In the genomic region with DNA sequence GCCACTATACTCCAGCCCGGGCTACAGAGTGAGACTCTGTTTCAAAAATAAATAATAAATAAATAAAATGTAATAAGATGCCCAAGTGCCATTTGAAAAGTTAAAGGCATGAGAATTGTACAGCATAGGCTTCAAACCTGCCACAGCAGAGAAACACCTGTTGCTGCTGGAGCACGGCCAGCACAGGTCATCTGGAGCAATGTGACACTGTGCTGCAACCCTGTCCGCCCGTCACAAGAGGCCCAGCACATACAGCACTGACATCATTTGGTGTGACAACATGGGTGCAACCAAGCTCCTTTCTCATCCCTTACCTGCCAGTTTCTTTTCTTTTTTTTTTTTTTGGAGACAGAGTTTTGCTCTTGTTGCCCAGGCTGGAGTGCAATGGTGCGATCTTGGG, we compare ENCODE assay signal across 10 cellular contexts. TPM values are rescaled to one million over a fixed set of nuclear protein-coding genes. Genes with fewer than 3 reads are reported as not detected.
DNase-seq lines count a peak whose midpoint lies in the region; FAIRE-seq and TF ChIP-seq lines count a peak whose summit lies in the region.
"Had no signal": no experiment of that assay in that cellular context is flagged by ENCODE, and none has a peak within 500 bp of the region (broad histone marks: within the 10 kb centered on the region; RNA-seq: fewer than 3 reads in every experiment).

No MANE protein-coding gene starts in this region.

- FAIRE-seq in RCC 7860 (lab: Jason Lieb, UNC): no peak

- H2AFZ ChIP-seq in ACC112 (ENCODE audit: low read length, unreplicated experiment) (no peak overlapping the region), GM23248 (no peak overlapping the region), PC-9 (no peak overlapping the region)

- H3K4me3 ChIP-seq in ACC112 (ENCODE audit: low read depth, low read length) (peak overlapping the region; percentile 85), GM23248 (peak overlapping the region; percentile 85), PC-9 (peak overlapping the region; percentile 92; the same call in 1 of the 2 replicates), iPS-18a (ENCODE audit: low read length) (peak overlapping the region; percentile 91), right atrium auricular region (no peak overlapping the region)

- POLR2A ChIA-PET in PC-9 (lab: Charles Lee; ENCODE audit: unreplicated experiment): no interaction called here

- peaks cover 20% of the 10 kb centered on the region for H3K4me1 ChIP-seq in ACC112 (ENCODE audit: control insufficient read depth, insufficient read depth, low read length, unreplicated experiment)
- H3K4me1 ChIP-seq in GM23248 (ENCODE audit: insufficient read depth): peaks cover 21% of the 10 kb centered on the region
- peaks cover 17% of the 10 kb centered on the region for H3K4me1 ChIP-seq in PC-9 (replicated peaks; ENCODE audit: insufficient read depth)
- peaks cover 9% of the 10 kb centered on the region for H3K4me1 ChIP-seq in iPS-18a (ENCODE audit: control insufficient read depth, low read depth, low read length)
- peaks cover 0 to 34% of the 10 kb centered on the region in 2 donors for H3K4me1 ChIP-seq in right atrium auricular region

- H4K20me1 ChIP-seq in GM23248 (ENCODE audit: insufficient read depth) (no peaks in the 10 kb centered on the region), PC-9 (ENCODE audit: insufficient read depth) (no peaks in the 10 kb centered on the region)

- H3K36me3 ChIP-seq in ACC112 (ENCODE audit: insufficient read depth, low read length) (peaks cover 11% of the 10 kb centered on the region), GM23248 (ENCODE audit: low read depth) (peaks cover 3% of the 10 kb centered on the region; the same call in 1 of the 2 replicates), PC-9 (ENCODE audit: low read depth) (peaks cover 23% of the 10 kb centered on the region), iPS-18a (ENCODE audit: control insufficient read depth, low read depth, low read length) (peaks cover 34% of the 10 kb centered on the region), right atrium auricular region (peaks cover 31% of the 10 kb centered on the region)

- H3K9me2 ChIP-seq in GM23248 (ENCODE audit: insufficient read depth) (no peaks in the 10 kb centered on the region), PC-9 (ENCODE audit: insufficient read depth) (no peaks in the 10 kb centered on the region)

- TF ChIP-seq CTCF in PC-9 (conservative IDR thresholded peaks at IDR 0.05): no peak
- TF ChIP-seq CTCF in right atrium auricular region (IDR thresholded peaks at IDR 0.05): no peak

- no TSS peak for BruUV-seq in PC-9 (replicated peaks; lab: Mats Ljungman, UMichigan)

- in situ Hi-C loops in GM23248 (cut with MboI): no loop called here

- H3K9me3 ChIP-seq in GM23248 (ENCODE audit: low read depth) (no peaks in the 10 kb centered on the region), PC-9 (ENCODE audit: insufficient read depth, low read depth) (no peaks in the 10 kb centered on the region), iPS-18a (ENCODE audit: control insufficient read depth, low read depth, low read length) (no peaks in the 10 kb centered on the region), right atrium auricular region (no peaks in the 10 kb centered on the region)
- H3K9me3 ChIP-seq: tibial nerve had no signal

- H3K27ac ChIP-seq in ACC112 (ENCODE audit: low read depth, low read length): no peak overlapping the region
- H3K27ac ChIP-seq in GM23248: no peak overlapping the region
- H3K27ac ChIP-seq in PC-9: no peak overlapping the region
- H3K27ac ChIP-seq in iPS-18a (ENCODE audit: low read length): no peak overlapping the region
- no peak overlapping the region for H3K27ac ChIP-seq in right atrium auricular region

- DNase-seq in GM23248 (no peak), PC-9 (no peak), RCC 7860 (ENCODE audit: low spot score) (no peak), NCI-H1694 (lab: John Stamatoyannopoulos, UW) (no peak), right atrium auricular region (ENCODE audit: low spot score) (no peak), NCI-H226 (no peak)
- DNase-seq: NCI-H524 treated with DMSO at 0.1 percent for 48 hours had no signal

- 64 to 70% methylated on average over 5 of the region's 5 CpGs for WGBS in GM23248 (ENCODE audit: low coverage in 1 of 2, low lambda C conversion rate in 2 of 2, missing lambda C conversion rate in 2 of 2), 2 experiments

- intact Hi-C loops in PC-9 (cut with micrococcal nuclease; ENCODE audit: unreplicated experiment): loop anchor here (5.0 kb wide), 2 partner anchors 34 to 186 kb away; a partner anchor contains a TSS

- H3F3A ChIP-seq in GM23248 (ENCODE audit: insufficient read depth) (peaks cover 18% of the 10 kb centered on the region), PC-9 (ENCODE audit: insufficient read depth, low read depth) (peaks cover 16% of the 10 kb centered on the region)

- H3K27me3 ChIP-seq in ACC112 (ENCODE audit: insufficient read depth, low read length): no peaks in the 10 kb centered on the region
- H3K27me3 ChIP-seq in GM23248 (replicated peaks; ENCODE audit: insufficient read depth): no peaks in the 10 kb centered on the region
- H3K27me3 ChIP-seq in PC-9 (ENCODE audit: insufficient read depth, low read depth): no peaks in the 10 kb centered on the region
- H3K27me3 ChIP-seq in iPS-18a (ENCODE audit: control insufficient read depth, insufficient read depth, low read length): no peaks in the 10 kb centered on the region
- no peaks in the 10 kb centered on the region for H3K27me3 ChIP-seq in right atrium auricular region
- H3K27me3 ChIP-seq: tibial nerve had no signal

- H3K9ac ChIP-seq in GM23248: peak overlapping the region; percentile 88
- H3K9ac ChIP-seq in iPS-18a (ENCODE audit: low read length): peak overlapping the region; percentile 92

- H3K4me2 ChIP-seq in GM23248 (ENCODE audit: unreplicated experiment) (peak overlapping the region; percentile 84), PC-9 (peak overlapping the region; percentile 98)

- H3K79me2 ChIP-seq in ACC112 (ENCODE audit: control insufficient read depth, insufficient read depth, low read length, unreplicated experiment) (peaks cover 22% of the 10 kb centered on the region), GM23248 (ENCODE audit: insufficient read depth) (peaks cover 26% of the 10 kb centered on the region), PC-9 (ENCODE audit: low read depth) (peaks cover 41% of the 10 kb centered on the region)

- CTCF ChIA-PET in PC-9 (lab: Charles Lee): interaction anchor here (0.6 to 1.0 kb wide), 2 partner anchors 62 to 148 kb away, joined by 3 read pairs; no protein-coding TSS in a partner anchor

RNA-seq across cellular contexts. Expression of a gene that starts 1.3 kb away (rescaled TPM):
- 15.9 and 23.1 TPM in 2 replicates for total RNA-seq in GM23248 (2014; rRNA removed; shearing (Covaris generic))
- 33.2 and 34.6 TPM in 2 replicates for polyA plus RNA-seq in GM23248 (2016; fragmentation: Nextera tagmentation; extraction: Ambion mirVana)
- total RNA-seq in PC-9 (2021) (65.5 and 75.7 TPM in 2 replicates), right atrium auricular region (1 to 10 TPM; 6.0 to 8.5 TPM)

RNA-seq across cellular contexts. Expression of a gene that starts 36.3 kb away (rescaled TPM):
- 40.7 and 49.4 TPM in 2 replicates for total RNA-seq in GM23248 (2014; rRNA removed; shearing (Covaris generic))
- 13.0 and 13.2 TPM in 2 replicates for polyA plus RNA-seq in GM23248 (2016; fragmentation: Nextera tagmentation; extraction: Ambion mirVana)
- total RNA-seq in PC-9 (2021) (37.9 and 48.0 TPM in 2 replicates), right atrium auricular region (10 to 100 TPM in 1 of 2 donors, 1 to 10 TPM in 1; 9.5 to 12.1 TPM)

RNA-seq across cellular contexts. Expression of a gene that starts 43.1 kb away (rescaled TPM):
- 0.97 TPM in 1 of 2 replicates, not detected in the other for total RNA-seq in GM23248 (2014; rRNA removed; shearing (Covaris generic))
- 0.60 and 0.73 TPM in 2 replicates for polyA plus RNA-seq in GM23248 (2016; fragmentation: Nextera tagmentation; extraction: Ambion mirVana)
- total RNA-seq in PC-9 (2021) (1.8 and 3.5 TPM in 2 replicates), right atrium auricular region (1 to 10 TPM; 1.4 to 6.1 TPM)

Comparison
In these comparisons a context has a peak if more than half of its experiments do, and no peak if none do; other contexts are left out.
1. H3K4me3 ChIP-seq: peak in ACC112 (single experiment), GM23248 (single experiment), PC-9 (single experiment) and iPS-18a (single experiment); none in right atrium auricular region (0 of 2).